10 cellular contexts compared by ENCODE assay signal in the genomic region with DNA sequence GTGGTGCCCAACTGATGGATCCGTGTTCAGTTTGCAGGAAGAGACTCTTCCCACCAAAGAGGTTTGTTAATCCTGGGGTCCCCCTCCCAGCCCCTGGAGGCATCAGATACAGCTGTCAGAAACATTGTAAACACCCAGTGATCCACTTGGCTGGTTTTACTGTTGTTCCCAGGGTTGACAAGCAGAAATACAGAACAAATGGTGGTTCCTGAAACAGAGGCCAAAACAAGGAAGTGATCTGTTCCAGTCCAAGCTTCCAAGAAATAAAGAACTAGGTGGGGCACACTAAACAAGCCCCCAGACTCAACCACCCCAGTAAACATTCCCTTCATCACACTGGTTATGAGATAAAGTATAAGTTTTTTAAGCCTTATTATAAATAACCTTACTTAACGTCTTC. TPM values are rescaled to one million over a fixed set of nuclear protein-coding genes. Genes with fewer than 3 reads are reported as not detected.
DNase-seq lines count a peak whose midpoint lies in the region; ATAC-seq, FAIRE-seq and TF ChIP-seq lines count a peak whose summit lies in the region.
"Had no signal": no experiment of that assay in that cellular context is flagged by ENCODE, and none has a peak within 500 bp of the region (broad histone marks: within the 10 kb centered on the region; RNA-seq: fewer than 3 reads in every experiment).

No MANE protein-coding gene starts in this region.

- TF ChIP-seq RAD21 in neural cell (conservative IDR thresholded peaks at IDR 0.05) = no peak

- H3K27ac Mint-ChIP-seq in CD14-positive monocyte = peak overlapping the region; percentile 27 to 98 (median 88)
- peak overlapping the region; percentile 77 to 87 (median 84) for H3K27ac Mint-ChIP-seq in IgD-negative memory B cell
- H3K27ac Mint-ChIP-seq in central memory CD8-positive, alpha-beta T cell (ENCODE audit: low read depth) = peak overlapping the region; percentile 87

- H3K9me2 ChIP-seq in neural cell (ENCODE audit: insufficient read depth, low read length) = no peaks in the 10 kb centered on the region

- no peaks in the 10 kb centered on the region for H4K20me1 ChIP-seq in neural cell (ENCODE audit: insufficient read depth)

- H3K36me3 ChIP-seq in neural cell (ENCODE audit: insufficient read depth, low read length) = no peaks in the 10 kb centered on the region

- H3K4me3 Mint-ChIP-seq in CD14-positive monocyte (peak overlapping the region; percentile 91), IgD-negative memory B cell (peak overlapping the region; percentile 56 to 96 (median 94))
- peak overlapping the region; percentile 9 for H3K4me3 Mint-ChIP-seq in central memory CD8-positive, alpha-beta T cell

- H3K36me3 Mint-ChIP-seq in CD14-positive monocyte (peaks cover 5 to 13% of the 10 kb centered on the region in 2 donors), IgD-negative memory B cell (peaks cover 4% of the 10 kb centered on the region)
- peaks cover 2% of the 10 kb centered on the region for H3K36me3 Mint-ChIP-seq in central memory CD8-positive, alpha-beta T cell (ENCODE audit: insufficient read depth)

- peaks cover 0 to under 1% (median 0%) of the 10 kb centered on the region in 3 donors for H3K27me3 Mint-ChIP-seq in CD14-positive monocyte (ENCODE audit: low read depth in 3 of 3)
- H3K27me3 Mint-ChIP-seq in IgD-negative memory B cell = no peaks in the 10 kb centered on the region
- H3K27me3 Mint-ChIP-seq in central memory CD8-positive, alpha-beta T cell = no peaks in the 10 kb centered on the region

- H3K27ac ChIP-seq in neural cell (ENCODE audit: low read length) = no peak overlapping the region

- TF ChIP-seq EP300 in neural cell (conservative IDR thresholded peaks at IDR 0.05; ENCODE audit: poor library complexity, severe bottlenecking) = no peak

- H3K4me1 Mint-ChIP-seq in CD14-positive monocyte (peaks cover 25% of the 10 kb centered on the region), IgD-negative memory B cell (peaks cover 9 to 19% (median 15%) of the 10 kb centered on the region in 3 donors)
- H3K4me1 Mint-ChIP-seq in central memory CD8-positive, alpha-beta T cell = peaks cover 31% of the 10 kb centered on the region

- H3K4me2 ChIP-seq in neural cell (ENCODE audit: low read length) = no peak overlapping the region

- H3K79me2 ChIP-seq in neural cell (replicated peaks; ENCODE audit: insufficient read depth, low read length) = peaks cover 5% of the 10 kb centered on the region

- peak overlapping the region; percentile 72 for H3K4me3 ChIP-seq in neural cell (ENCODE audit: low read length)

- H2AFZ ChIP-seq in neural cell (ENCODE audit: low read depth, low read length) = no peak overlapping the region

- ATAC-seq in central memory CD8-positive, alpha-beta T cell (replicated peaks; ENCODE audit: extremely low read depth, poor library complexity, severe bottlenecking) = no peak
- ATAC-seq in GM19467 (IDR thresholded peaks at IDR 0.05; ENCODE audit: unreplicated experiment) = no peak

- peak; percentile 34 for DNase-seq in CD14-positive monocyte (ENCODE audit: low spot score)
- DNase-seq in central memory CD8-positive, alpha-beta T cell (ENCODE audit: low spot score in 2 of 2) = no peak
- no peak for DNase-seq in HuH-7.5 (ENCODE audit: low spot score)
- DNase-seq in NK-92 treated with Interleukin-12 subunit alpha and Interleukin-12 subunit beta, amount 100 ng/mL, for 24 hours (lab: John Stamatoyannopoulos, UW) = no peak
- no peak for DNase-seq in GM12892 (ENCODE audit: insufficient read length)
- DNase-seq: activated CD4-positive, alpha-beta T cell treated with anti-CD3 and anti-CD28 coated beads for 4 hours had no signal

- no peaks in the 10 kb centered on the region for H3F3A ChIP-seq in neural cell (ENCODE audit: insufficient read depth, low read length, poor library complexity, severe bottlenecking)

- H3K9me3 ChIP-seq in neural cell (ENCODE audit: low read length) = no peaks in the 10 kb centered on the region

- intact Hi-C loops in CD14-positive monocyte (cut with micrococcal nuclease) = no loop called here

- no peak for TF ChIP-seq POLR2A in GM12892 (IDR thresholded peaks at IDR 0.05; ENCODE audit: low read depth, low read length)

- peaks cover 0 to 7% (median 5%) of the 10 kb centered on the region in 7 donors for H3K9me3 Mint-ChIP-seq in CD14-positive monocyte
- peaks cover 0 to 12% (median 2%) of the 10 kb centered on the region in 3 donors for H3K9me3 Mint-ChIP-seq in IgD-negative memory B cell
- H3K9me3 Mint-ChIP-seq in central memory CD8-positive, alpha-beta T cell = no peaks in the 10 kb centered on the region

- no peak for FAIRE-seq in GM12892 (lab: Jason Lieb, UNC)
- FAIRE-seq: frontal cortex had no signal

- TF ChIP-seq CTCF in CD14-positive monocyte (IDR thresholded peaks at IDR 0.05) = no peak
- TF ChIP-seq CTCF in neural cell (IDR thresholded peaks at IDR 0.05; ENCODE audit: poor library complexity, severe bottlenecking) = no peak

- H3K9ac ChIP-seq in neural cell (ENCODE audit: low read length) = no peak overlapping the region

- no peaks in the 10 kb centered on the region for H3K27me3 ChIP-seq in neural cell (ENCODE audit: insufficient read depth, low read depth, low read length)

TF ChIP-seq in neural cell, 6 proteins besides CTCF, POLR2A, EP300 and RAD21:
- TF ChIP-seq EZH2 (IDR thresholded peaks at IDR 0.05; ENCODE audit: borderline replicate concordance, insufficient read depth, low read length, poor library complexity, severe bottlenecking) (no peak), SMC3 (conservative IDR thresholded peaks at IDR 0.05; ENCODE audit: poor library complexity) (no peak), MXI1 (conservative IDR thresholded peaks at IDR 0.05; ENCODE audit: poor library complexity, severe bottlenecking) (no peak), TAF1 (IDR thresholded peaks at IDR 0.05; ENCODE audit: low read depth) (no peak), POLR2AphosphoS5 (IDR thresholded peaks at IDR 0.05) (no peak)
- TF ChIP-seq, protein P1, sequence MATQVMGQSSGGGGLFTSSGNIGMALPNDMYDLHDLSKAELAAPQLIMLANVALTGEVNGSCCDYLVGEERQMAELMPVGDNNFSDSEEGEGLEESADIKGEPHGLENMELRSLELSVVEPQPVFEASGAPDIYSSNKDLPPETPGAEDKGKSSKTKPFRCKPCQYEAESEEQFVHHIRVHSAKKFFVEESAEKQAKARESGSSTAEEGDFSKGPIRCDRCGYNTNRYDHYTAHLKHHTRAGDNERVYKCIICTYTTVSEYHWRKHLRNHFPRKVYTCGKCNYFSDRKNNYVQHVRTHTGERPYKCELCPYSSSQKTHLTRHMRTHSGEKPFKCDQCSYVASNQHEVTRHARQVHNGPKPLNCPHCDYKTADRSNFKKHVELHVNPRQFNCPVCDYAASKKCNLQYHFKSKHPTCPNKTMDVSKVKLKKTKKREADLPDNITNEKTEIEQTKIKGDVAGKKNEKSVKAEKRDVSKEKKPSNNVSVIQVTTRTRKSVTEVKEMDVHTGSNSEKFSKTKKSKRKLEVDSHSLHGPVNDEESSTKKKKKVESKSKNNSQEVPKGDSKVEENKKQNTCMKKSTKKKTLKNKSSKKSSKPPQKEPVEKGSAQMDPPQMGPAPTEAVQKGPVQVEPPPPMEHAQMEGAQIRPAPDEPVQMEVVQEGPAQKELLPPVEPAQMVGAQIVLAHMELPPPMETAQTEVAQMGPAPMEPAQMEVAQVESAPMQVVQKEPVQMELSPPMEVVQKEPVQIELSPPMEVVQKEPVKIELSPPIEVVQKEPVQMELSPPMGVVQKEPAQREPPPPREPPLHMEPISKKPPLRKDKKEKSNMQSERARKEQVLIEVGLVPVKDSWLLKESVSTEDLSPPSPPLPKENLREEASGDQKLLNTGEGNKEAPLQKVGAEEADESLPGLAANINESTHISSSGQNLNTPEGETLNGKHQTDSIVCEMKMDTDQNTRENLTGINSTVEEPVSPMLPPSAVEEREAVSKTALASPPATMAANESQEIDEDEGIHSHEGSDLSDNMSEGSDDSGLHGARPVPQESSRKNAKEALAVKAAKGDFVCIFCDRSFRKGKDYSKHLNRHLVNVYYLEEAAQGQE (IDR thresholded peaks at IDR 0.05; ENCODE audit: borderline replicate concordance) = no peak

RNA-seq across cellular contexts. Expression of a gene that starts 1.1 kb away (rescaled TPM):
- under 1 TPM in 1 of 2 donors, not detected in 1; 0.07 TPM for polyA plus RNA-seq in CD14-positive monocyte
- not detected for polyA plus RNA-seq in IgD-negative memory B cell
- 2.0 and 2.1 TPM in 2 replicates for polyA plus RNA-seq in neural cell
- polyA minus RNA-seq in neural cell = 4.4 and 5.7 TPM in 2 replicates
- polyA plus RNA-seq in GM12892 (2012; ENCODE audit: missing spikeins) = 0.04 TPM

RNA-seq across cellular contexts. Expression of a gene that starts 1.4 kb away (rescaled TPM):
- 10 to 100 TPM; 28.2 to 28.3 TPM for polyA plus RNA-seq in CD14-positive monocyte
- 11.9 TPM for polyA plus RNA-seq in IgD-negative memory B cell
- polyA plus RNA-seq in neural cell = 3.8 and 5.6 TPM in 2 replicates
- polyA minus RNA-seq in neural cell = 23.0 and 23.1 TPM in 2 replicates
- polyA plus RNA-seq in GM12892 (2012; ENCODE audit: missing spikeins) = 11.2 TPM

Comparison
In these comparisons a context has a peak if more than half of its experiments do, and no peak if none do; other contexts are left out.
1. H3K4me3 Mint-ChIP-seq: peak in every context shown above with its lines; median percentile 94 in IgD-negative memory B cell; 91 in CD14-positive monocyte; 9 in central memory CD8-positive, alpha-beta T cell.